Comparison of ENCODE assay signal across 12 cellular contexts in the genomic region with DNA sequence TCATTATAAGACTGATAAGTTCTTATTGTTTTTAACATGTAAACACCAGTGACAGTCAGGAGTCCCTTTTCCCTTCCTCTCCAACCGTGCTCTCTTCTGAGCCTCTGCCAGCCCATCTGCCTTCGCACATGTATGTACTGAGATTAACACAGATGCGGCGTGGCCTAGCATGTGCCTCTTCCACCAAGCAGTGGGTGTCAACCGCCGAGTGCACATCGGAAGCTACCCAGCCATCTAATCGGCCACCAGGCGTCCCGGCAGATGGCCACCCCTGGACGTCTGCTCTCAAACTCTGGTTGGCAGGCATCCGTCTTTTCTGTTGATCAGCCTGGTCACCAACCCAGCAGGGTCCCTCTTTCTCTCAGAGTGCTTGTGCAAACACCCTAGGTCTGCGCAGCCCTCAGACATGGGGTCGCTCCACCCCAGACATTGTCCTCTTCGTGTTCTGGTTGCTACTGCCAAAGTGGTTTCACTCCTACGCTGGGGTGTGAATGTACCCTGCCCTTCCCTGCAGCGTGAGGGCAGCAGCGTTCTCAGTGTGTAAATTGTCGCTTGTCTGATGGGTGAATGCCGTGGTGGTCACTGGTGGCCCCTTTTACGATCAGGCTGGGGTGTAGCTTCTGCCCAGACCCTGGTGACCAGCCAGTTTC.
"Had no signal": no experiment of that assay in that cellular context is flagged by ENCODE, and none has a peak within 500 bp of the region (broad histone marks: within the 10 kb centered on the region; RNA-seq: fewer than 3 reads in every experiment).

No MANE protein-coding gene starts in this region.

- H3K27ac ChIP-seq: esophagus squamous epithelium, foreskin keratinocyte, upper lobe of left lung, VCaP had no signal

- ATAC-seq: activated CD8-positive, alpha-beta T cell treated with anti-CD3 and anti-CD28 coated beads for 36 hours; foreskin keratinocyte; left lobe of liver had no signal

- H3K9me3 ChIP-seq: esophagus squamous epithelium, upper lobe of left lung had no signal

- H3K27me3 ChIP-seq: esophagus squamous epithelium, foreskin keratinocyte, upper lobe of left lung had no signal

- H3K27ac Mint-ChIP-seq: activated CD8-positive, alpha-beta T cell treated with anti-CD3 and anti-CD28 coated beads for 36 hours; activated T-helper 1 cell treated with anti-CD3 and anti-CD28 coated beads, Interleukin-12 subunit alpha, Interleukin-12 subunit beta, Interleukin-2, Interleukin-4 antibody, amounts not matched to agents 30 ng/mL and 10 ng/mL and 1 ng/mL, durations not matched to agents 14 hours and 24 hours and 36 hours had no signal

- H3K4me3 Mint-ChIP-seq: activated CD8-positive, alpha-beta T cell treated with anti-CD3 and anti-CD28 coated beads for 36 hours; activated T-helper 1 cell treated with anti-CD3 and anti-CD28 coated beads, Interleukin-12 subunit alpha, Interleukin-12 subunit beta, Interleukin-2, Interleukin-4 antibody, amounts not matched to agents 30 ng/mL and 10 ng/mL and 1 ng/mL, durations not matched to agents 14 hours and 24 hours and 36 hours had no signal

- H3K9me3 Mint-ChIP-seq: activated CD8-positive, alpha-beta T cell treated with anti-CD3 and anti-CD28 coated beads for 36 hours; activated T-helper 1 cell treated with anti-CD3 and anti-CD28 coated beads, Interleukin-12 subunit alpha, Interleukin-12 subunit beta, Interleukin-2, Interleukin-4 antibody, amounts not matched to agents 30 ng/mL and 10 ng/mL and 1 ng/mL, durations not matched to agents 14 hours and 24 hours and 36 hours had no signal

- H3K4me1 ChIP-seq: foreskin keratinocyte had no signal

- H3K27me3 Mint-ChIP-seq: activated CD8-positive, alpha-beta T cell treated with anti-CD3 and anti-CD28 coated beads for 36 hours had no signal

- DNase-seq: activated CD8-positive, alpha-beta memory T cell treated with anti-CD3 and anti-CD28 coated beads, Interleukin-2, amount 50 U/mL, for 4 hours; activated CD8-positive, alpha-beta T cell treated with anti-CD3 and anti-CD28 coated beads for 36 hours; activated naive CD4-positive, alpha-beta T cell treated with Interleukin-2 at 50 U/mL for 16 hours; esophagus squamous epithelium; foreskin keratinocyte; head of caudate nucleus; stimulated activated CD4-positive, alpha-beta T cell treated with anti-CD3 and anti-CD28 coated beads, Interleukin-2, amount 100 ng/mL, for 48 hours; stimulated activated naive CD4-positive, alpha-beta T cell treated with Interleukin-2 at 50 U/mL for 16 hours; upper lobe of left lung had no signal

- H3K4me3 ChIP-seq: esophagus squamous epithelium, upper lobe of left lung had no signal
